ENCODE assay signal across 11 cellular contexts in the genomic region with DNA sequence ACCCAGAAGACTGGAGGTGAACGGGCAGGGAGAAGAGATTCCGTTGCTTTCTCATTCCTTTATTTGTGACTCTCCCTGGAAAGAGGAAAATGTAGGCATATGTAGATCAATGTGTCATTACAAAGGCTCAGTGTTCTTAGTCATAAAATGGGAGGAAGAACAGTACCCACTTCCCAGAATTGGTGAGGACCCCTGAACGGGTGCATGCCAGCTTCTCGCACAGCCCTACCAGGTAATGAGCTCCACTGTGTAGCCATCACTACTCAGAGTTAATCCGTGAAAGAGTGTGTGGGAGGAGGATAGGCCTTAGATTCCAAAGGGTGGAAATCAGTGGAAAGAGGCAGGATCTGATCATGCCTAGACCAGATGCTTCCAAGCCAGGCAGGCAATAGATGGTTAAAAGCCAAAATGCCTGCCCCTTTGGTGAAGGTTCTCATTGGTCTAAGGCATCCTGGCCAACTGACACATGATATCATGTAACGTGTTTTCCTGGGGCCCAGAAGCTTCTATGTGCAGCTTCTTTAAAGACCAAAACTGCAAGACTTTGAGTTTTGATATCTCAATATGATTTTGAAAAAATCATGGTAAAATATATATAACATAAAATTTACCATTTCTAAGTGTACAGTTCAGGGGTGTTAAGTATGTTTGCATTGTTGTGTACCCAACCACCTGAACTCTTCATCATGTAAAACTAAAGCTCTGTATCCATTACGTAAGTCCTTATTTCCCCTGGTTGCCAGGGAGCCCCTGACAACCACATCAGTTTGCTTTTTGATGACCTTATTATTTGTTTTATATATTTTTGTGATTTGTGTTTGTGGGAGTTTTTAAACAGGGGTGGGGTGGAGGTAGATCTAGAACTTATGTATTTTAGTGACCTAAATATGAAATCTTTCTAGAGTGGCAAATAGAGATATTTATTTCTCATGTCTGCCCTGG.
A peak's percentile ranks its signal among the peaks of the same experiment; 100 is the strongest.
DNase-seq lines count a peak whose midpoint lies in the region; ATAC-seq, FAIRE-seq and TF ChIP-seq lines count a peak whose summit lies in the region.
"Had no signal": no experiment of that assay in that cellular context is flagged by ENCODE, and none has a peak within 500 bp of the region (broad histone marks: within the 10 kb centered on the region; RNA-seq: fewer than 3 reads in every experiment).

No MANE protein-coding gene starts in this region.

- intact Hi-C loops in mammary epithelial cell (cut with micrococcal nuclease) (no loop called here), breast epithelium (cut with DNase I; ENCODE audit: low total_unique reads) (no loop called here)

- CTCF ChIA-PET in mammary epithelial cell (lab: Charles Lee; ENCODE audit: low non-redundant PET) = no interaction called here

- H3K9me3 ChIP-seq in mammary epithelial cell (replicated peaks; ENCODE audit: insufficient read depth, low read length) (no peaks in the 10 kb centered on the region), breast epithelium (no peaks in the 10 kb centered on the region), OCI-LY3 (ENCODE audit: insufficient read depth, low read length) (no peaks in the 10 kb centered on the region)

- BruUV-seq in mammary epithelial cell (replicated peaks; lab: Mats Ljungman, UMichigan) = no TSS peak

- peaks cover 46 to 64% of the 10 kb centered on the region in 2 donors for H3K4me1 Mint-ChIP-seq in effector memory CD8-positive, alpha-beta T cell (ENCODE audit: low read depth in 2 of 2)

- ATAC-seq in effector memory CD8-positive, alpha-beta T cell (replicated peaks) = peak; percentile 20
- ATAC-seq in HG03095 (IDR thresholded peaks at IDR 0.05; ENCODE audit: unreplicated experiment) = no peak

- WGBS in mammary epithelial cell (ENCODE audit: low coverage, missing lambda C conversion rate) = 91% methylated on average over 7 of the region's 7 CpGs

- peak overlapping the region; percentile 39 for H3K4me2 ChIP-seq in mammary epithelial cell (ENCODE audit: insufficient read depth, low read depth, low read length)
- peak overlapping the region; percentile 50 for H3K4me2 ChIP-seq in OCI-LY3 (ENCODE audit: low read length)

- peaks cover 28% of the 10 kb centered on the region for H3K4me1 ChIP-seq in mammary epithelial cell (ENCODE audit: insufficient read depth, low read length)
- no peaks in the 10 kb centered on the region for H3K4me1 ChIP-seq in breast epithelium
- H3K4me1 ChIP-seq in OCI-LY3 (ENCODE audit: low read length) = peaks cover 27% of the 10 kb centered on the region

- H3K27ac ChIP-seq in mammary epithelial cell (ENCODE audit: insufficient read depth, low read depth, low read length) = peak overlapping the region; percentile 37
- H3K27ac ChIP-seq in breast epithelium = no peak overlapping the region
- no peak overlapping the region for H3K27ac ChIP-seq in OCI-LY3 (ENCODE audit: low read length)
- H3K27ac ChIP-seq in caudate nucleus (ENCODE audit: low read depth, low read length) = no peak overlapping the region
- H3K27ac ChIP-seq: VCaP had no signal

- no peak for FAIRE-seq in GM12891 (lab: Jason Lieb, UNC)

- peaks cover 0 to 7% of the 10 kb centered on the region in 2 donors for H3K9me3 Mint-ChIP-seq in effector memory CD8-positive, alpha-beta T cell

- H3K36me3 ChIP-seq in mammary epithelial cell (ENCODE audit: insufficient read depth, low read length) (no peaks in the 10 kb centered on the region), breast epithelium (no peaks in the 10 kb centered on the region), OCI-LY3 (replicated peaks; ENCODE audit: low read depth, low read length) (no peaks in the 10 kb centered on the region)

- peak overlapping the region; percentile 72 to 77 for H3K4me3 Mint-ChIP-seq in effector memory CD8-positive, alpha-beta T cell

- no peak overlapping the region for H3K9ac ChIP-seq in mammary epithelial cell (ENCODE audit: insufficient read depth, low read length)
- no peak overlapping the region for H3K9ac ChIP-seq in OCI-LY3 (ENCODE audit: low read length)

- dilution Hi-C loops in mammary epithelial cell (cut with HindIII; ENCODE audit: low sequenced_read_pairs) = no loop called here

- in situ Hi-C loops in mammary epithelial cell (cut with MboI; ENCODE audit: low sequenced_read_pairs in 2 of 2) = no loop called here

- H3K27me3 ChIP-seq in mammary epithelial cell (ENCODE audit: insufficient read depth, low read length) = no peaks in the 10 kb centered on the region
- no peaks in the 10 kb centered on the region for H3K27me3 ChIP-seq in breast epithelium
- H3K27me3 ChIP-seq in OCI-LY3 (ENCODE audit: low read depth, low read length) = no peaks in the 10 kb centered on the region

- no peak for TF ChIP-seq POLR2A in breast epithelium (IDR thresholded peaks at IDR 0.05)
- TF ChIP-seq POLR2A in GM12891 (IDR thresholded peaks at IDR 0.05; ENCODE audit: low read depth, low read length) = no peak

- TF ChIP-seq CTCF in mammary epithelial cell (conservative IDR thresholded peaks at IDR 0.05 in 1 of 2, IDR thresholded peaks at IDR 0.05 in 1 of 2; ENCODE audit: extremely low read depth in 1 of 2, insufficient read depth in 1 of 2, low read depth in 1 of 2, low read length in 2 of 2) (no peak), breast epithelium (IDR thresholded peaks at IDR 0.05) (no peak), OCI-LY3 (IDR thresholded peaks at IDR 0.05; ENCODE audit: low read depth, low read length) (no peak)

- H4K20me1 ChIP-seq in mammary epithelial cell (ENCODE audit: insufficient read depth, low read length) = no peaks in the 10 kb centered on the region
- H4K20me1 ChIP-seq in OCI-LY3 (ENCODE audit: insufficient read depth, low read length) = no peaks in the 10 kb centered on the region

- H3K4me3 ChIP-seq in mammary epithelial cell (replicated peaks in 1 of 3; ENCODE audit: insufficient read depth in 1 of 3, low read depth in 2 of 3, low read length in 3 of 3) (no peak overlapping the region), breast epithelium (no peak overlapping the region), OCI-LY3 (ENCODE audit: low read length) (no peak overlapping the region; the same call in 1 of the 2 replicates)

- H3K27ac Mint-ChIP-seq in effector memory CD8-positive, alpha-beta T cell = peak overlapping the region; percentile 92 to 94

- peak overlapping the region; percentile 71 for H2AFZ ChIP-seq in mammary epithelial cell (ENCODE audit: low read depth, low read length)
- H2AFZ ChIP-seq in OCI-LY3 (ENCODE audit: low read depth, low read length) = peak overlapping the region; percentile 74

- H3K36me3 Mint-ChIP-seq in effector memory CD8-positive, alpha-beta T cell (ENCODE audit: insufficient read depth) = peaks cover 2% of the 10 kb centered on the region

- DNase-seq in mammary epithelial cell = no peak
- DNase-seq in breast epithelium (ENCODE audit: low spot score in 2 of 2) = no peak
- DNase-seq in effector memory CD8-positive, alpha-beta T cell = no peak
- DNase-seq in caudate nucleus (lab: John Stamatoyannopoulos, UW) = no peak
- no peak for DNase-seq in GM12891 (ENCODE audit: insufficient read length, low spot score)
- no peak for DNase-seq in iPS-NIHi7 (ENCODE audit: extremely low spot score)
- DNase-seq: AML-193, NCI-H1417 treated with DMSO at 0.1 percent for 48 hours had no signal

- H3K79me2 ChIP-seq in mammary epithelial cell (ENCODE audit: insufficient read depth, low read length) = no peaks in the 10 kb centered on the region
- H3K79me2 ChIP-seq in OCI-LY3 (ENCODE audit: low read length) = no peaks in the 10 kb centered on the region

- H3K27me3 Mint-ChIP-seq in effector memory CD8-positive, alpha-beta T cell = no peaks in the 10 kb centered on the region

TF ChIP-seq in GM12891, 5 proteins besides CTCF, POLR2A, EP300 and RAD21:
- no peak for TF ChIP-seq PAX5 (IDR thresholded peaks at IDR 0.05; ENCODE audit: insufficient read depth, low read length, severe bottlenecking)
- TF ChIP-seq TAF1 (IDR thresholded peaks at IDR 0.05; ENCODE audit: low read depth, low read length) = no peak
- TF ChIP-seq SPI1 (IDR thresholded peaks at IDR 0.05; ENCODE audit: low read depth, low read length) = no peak
- TF ChIP-seq POLR2AphosphoS5 (IDR thresholded peaks at IDR 0.05; ENCODE audit: low read depth, low read length) = no peak
- no peak for TF ChIP-seq POU2F2 (IDR thresholded peaks at IDR 0.05; ENCODE audit: low read depth, low read length)
